ENCODE assay signal across 10 cellular contexts in genomic region chr7:55567495-55568070, GRCh38. TPM values are rescaled to one million over a fixed set of nuclear protein-coding genes. Genes with fewer than 3 reads are reported as not detected.
DNase-seq lines count a peak whose midpoint lies in the region; ATAC-seq, FAIRE-seq and TF ChIP-seq lines count a peak whose summit lies in the region.
"Had no signal": no experiment of that assay in that cellular context is flagged by ENCODE, and none has a peak within 500 bp of the region (broad histone marks: within the 10 kb centered on the region; RNA-seq: fewer than 3 reads in every experiment).

No MANE protein-coding gene starts in this region.

- TF ChIP-seq POLR2A in H1 (IDR thresholded peaks at IDR 0.05; ENCODE audit: control extremely low read depth in 1 of 2, low read depth in 2 of 2, low read length in 2 of 2) (no peak), thyroid gland (IDR thresholded peaks at IDR 0.05) (no peak)

- H3K56ac ChIP-seq in H1 (replicated peaks; ENCODE audit: insufficient read length, low read depth, low read length): no peak overlapping the region

- FAIRE-seq in H1 (lab: Jason Lieb, UNC): no peak
- FAIRE-seq: K562 had no signal

- H2AK5ac ChIP-seq in H1 (ENCODE audit: low read depth, low read length): no peak overlapping the region

- ATAC-seq in GM19023 (IDR thresholded peaks at IDR 0.05; ENCODE audit: unreplicated experiment): no peak
- ATAC-seq: K562 had no signal

- H2BK20ac ChIP-seq in H1 (ENCODE audit: low read length): no peak overlapping the region

- no peak overlapping the region for H2BK120ac ChIP-seq in H1 (replicated peaks; ENCODE audit: low read depth, low read length)

- H3K79me1 ChIP-seq in H1 (ENCODE audit: low read depth, low read length): peaks cover 11% of the 10 kb centered on the region; the same call in 1 of the 2 replicates

- TF ChIP-seq CTCF in H1 (IDR thresholded peaks at IDR 0.05; ENCODE audit: control extremely low read depth in 1 of 3, insufficient read depth in 1 of 3, low read depth in 1 of 3, low read length in 3 of 3) (no peak), thyroid gland (IDR thresholded peaks at IDR 0.05) (no peak)

- peaks cover 0 to 8% of the 10 kb centered on the region in 2 experiments for H4K20me1 ChIP-seq in H1 (replicated peaks in 1 of 2; ENCODE audit: control insufficient read depth in 1 of 2, insufficient read depth in 2 of 2, low read length in 2 of 2)

- no peak overlapping the region for H3K23ac ChIP-seq in H1 (ENCODE audit: insufficient read length)

- no peaks in the 10 kb centered on the region for H3K9me3 Mint-ChIP-seq in activated naive CD4-positive, alpha-beta T cell treated with anti-CD3 and anti-CD28 coated beads for 36 hours
- H3K9me3 Mint-ChIP-seq: endodermal cell had no signal

- no peak overlapping the region for H4K91ac ChIP-seq in H1 (replicated peaks; ENCODE audit: insufficient read length, low read length)

- peaks cover 11 to 88% of the 10 kb centered on the region in 2 experiments for H3K79me2 ChIP-seq in H1 (ENCODE audit: control insufficient read depth in 1 of 2, insufficient read depth in 2 of 2, low read length in 2 of 2)

- peaks cover 18% of the 10 kb centered on the region for H3K36me3 Mint-ChIP-seq in activated naive CD4-positive, alpha-beta T cell treated with anti-CD3 and anti-CD28 coated beads for 36 hours (ENCODE audit: low read depth)

- H3K27me3 Mint-ChIP-seq in activated naive CD4-positive, alpha-beta T cell treated with anti-CD3 and anti-CD28 coated beads for 36 hours (ENCODE audit: low read depth): no peaks in the 10 kb centered on the region

- peaks cover 69% of the 10 kb centered on the region for H3K4me1 Mint-ChIP-seq in activated naive CD4-positive, alpha-beta T cell treated with anti-CD3 and anti-CD28 coated beads for 36 hours (ENCODE audit: low read depth)

- H3K36me3 ChIP-seq in H1 (ENCODE audit: control insufficient read depth in 2 of 4, insufficient read depth in 4 of 4, low read length in 3 of 4) (no peaks in the 10 kb centered on the region), thyroid gland (no peaks in the 10 kb centered on the region)

- H2AFZ ChIP-seq in H1 (ENCODE audit: low read length): no peak overlapping the region

- no peak overlapping the region for H2BK5ac ChIP-seq in H1 (ENCODE audit: low read depth, low read length)

- peak; percentile 32 for DNase-seq in activated naive CD4-positive, alpha-beta T cell treated with anti-CD3 and anti-CD28 coated beads for 36 hours
- DNase-seq in activated naive CD4-positive, alpha-beta T cell treated with anti-CD3 and anti-CD28 coated beads, Interleukin-2, amount 50 U/mL, for 16 hours: no peak
- DNase-seq in NCI-H2196 (lab: John Stamatoyannopoulos, UW; ENCODE audit: unreplicated experiment) (peak; percentile 20), H1 (ENCODE audit: low read depth in 1 of 2, low spot score in 2 of 2) (no peak), thyroid gland (peak; percentile 83 to 86), HT-29 (ENCODE audit: low spot score) (no peak), DMS53 treated with DMSO at 0.1 percent for 48 hours (lab: John Stamatoyannopoulos, UW; ENCODE audit: unreplicated experiment) (no peak)
- DNase-seq: endodermal cell had no signal

- TF ChIP-seq RAD21 in H1 (IDR thresholded peaks at IDR 0.05 in 1 of 2, conservative IDR thresholded peaks at IDR 0.05 in 1 of 2; ENCODE audit: low read depth in 2 of 2, low read length in 2 of 2): no peak

- no peak overlapping the region for H3K14ac ChIP-seq in H1 (ENCODE audit: insufficient read length)

- H3K4me3 Mint-ChIP-seq in activated naive CD4-positive, alpha-beta T cell treated with anti-CD3 and anti-CD28 coated beads for 36 hours: no peak overlapping the region
- H3K4me3 Mint-ChIP-seq: endodermal cell had no signal

- no peak overlapping the region; a peak in 2 of 4 replicates for H3K4me2 ChIP-seq in H1 (ENCODE audit: insufficient read depth in 1 of 2, low read depth in 2 of 2, low read length in 2 of 2)

- H3K9me3 ChIP-seq in H1 (ENCODE audit: insufficient read depth in 2 of 2, low read depth in 1 of 2, low read length in 1 of 2): no peaks in the 10 kb centered on the region; a peak in 1 of 4 replicates
- H3K9me3 ChIP-seq in thyroid gland: no peaks in the 10 kb centered on the region

- no peak overlapping the region for H3K4ac ChIP-seq in H1 (replicated peaks; ENCODE audit: insufficient read length, low read depth, low read length)

- whole genome bisulfite sequencing in H1 (ENCODE audit: extremely low coverage in 1 of 2, insufficient coverage in 1 of 2, insufficient read length in 1 of 2, insufficient replicate concordance in 2 of 2, low coverage in 1 of 2, low lambda C conversion rate in 2 of 2, missing lambda C conversion rate in 1 of 2), 2 experiments: 53% methylated on average over 4 of the region's 4 CpGs; no CpG with 5 or more reads in 1 of the 2 experiments
- 32 to 45% methylated on average over 4 of the region's 4 CpGs for WGBS in thyroid gland, 2 donors

- POLR2A ChIA-PET in H1 (lab: Charles Lee; ENCODE audit: partially characterized antibody): interaction anchor here (0.8 to 1.3 kb wide), 2 partner anchors 26 to 50 kb away, joined by 3 read pairs; no protein-coding TSS in a partner anchor

- TF ChIP-seq EP300 in H1 (IDR thresholded peaks at IDR 0.05; ENCODE audit: borderline replicate concordance in 1 of 2, low read depth in 2 of 2, low read length in 2 of 2): no peak

- no peak overlapping the region for H2BK15ac ChIP-seq in H1 (ENCODE audit: low read length)

- no peak overlapping the region for H4K5ac ChIP-seq in H1 (ENCODE audit: insufficient read length, low read depth, low read length)

- peak overlapping the region; percentile 4; the same call in 1 of the 2 replicates for H3K18ac ChIP-seq in H1 (ENCODE audit: extremely low read depth, low read length)

- peak overlapping the region; percentile 28 for H3K27ac Mint-ChIP-seq in activated naive CD4-positive, alpha-beta T cell treated with anti-CD3 and anti-CD28 coated beads for 36 hours
- H3K27ac Mint-ChIP-seq: endodermal cell had no signal

- H3K23me2 ChIP-seq in H1 (ENCODE audit: low read depth, low read length): peaks cover under 1% of the 10 kb centered on the region; the same call in 1 of the 2 replicates

- H2BK12ac ChIP-seq in H1 (ENCODE audit: low read depth, low read length): no peak overlapping the region

- H3K27me3 ChIP-seq in H1 (replicated peaks in 1 of 4; ENCODE audit: control insufficient read depth in 3 of 4, extremely low read depth in 1 of 4, insufficient read depth in 3 of 4, low read length in 3 of 4) (no peaks in the 10 kb centered on the region), thyroid gland (no peaks in the 10 kb centered on the region)

- H3K4me3 ChIP-seq in H1 (ENCODE audit: extremely low read depth in 1 of 4, insufficient read depth in 2 of 4, low read depth in 3 of 4, low read length in 4 of 4) (no peak overlapping the region), thyroid gland (replicated peaks in 1 of 3) (no peak overlapping the region)
- H3K4me3 ChIP-seq: K562 had no signal

- intact Hi-C loops in activated naive CD4-positive, alpha-beta T cell treated with anti-CD3 and anti-CD28 coated beads for 36 hours (cut with micrococcal nuclease): no loop called here
- intact Hi-C loops in thyroid gland (cut with DNase I): no loop called here

- no peak overlapping the region for H3K27ac ChIP-seq in H1 (ENCODE audit: low read depth, low read length)
- H3K27ac ChIP-seq in thyroid gland: peak overlapping the region in 1 of 3 donors; percentile 19

- H3K9ac ChIP-seq in H1 (replicated peaks in 1 of 4; ENCODE audit: extremely low read depth in 1 of 4, low read depth in 3 of 4, low read length in 3 of 4): no peak overlapping the region

- H4K8ac ChIP-seq in H1 (ENCODE audit: extremely low read depth, insufficient read depth, low read length): no peak overlapping the region

- H3K4me1 ChIP-seq in H1 (replicated peaks in 1 of 4; ENCODE audit: control insufficient read depth in 3 of 4, insufficient read depth in 4 of 4, low read length in 3 of 4) (peaks cover 2 to 24% (median 23%) of the 10 kb centered on the region in 4 experiments; a peak in 5 of 7 replicates), thyroid gland (peaks cover 7 to 12% of the 10 kb centered on the region in 2 donors)

- CTCF ChIA-PET in activated naive CD4-positive, alpha-beta T cell treated with anti-CD3 and anti-CD28 coated beads for 36 hours (lab: Charles Lee): interaction anchor here (1.4 to 1.9 kb wide), 3 partner anchors 9 to 61 kb away, joined by 3 to 9 read pairs (median 7); no protein-coding TSS in a partner anchor
- CTCF ChIA-PET in H1 (lab: Charles Lee; ENCODE audit: partially characterized antibody): interaction anchor here (0.8 to 1.0 kb wide), 2 partner anchors 20 to 84 kb away, joined by 3 to 4 read pairs; no protein-coding TSS in a partner anchor

TF ChIP-seq in H1, 55 proteins besides CTCF, POLR2A, EP300 and RAD21 (continues in another document):
- TF ChIP-seq TEAD4 (IDR thresholded peaks at IDR 0.05; ENCODE audit: low read depth, low read length) (no peak), TAF7 (optimal IDR thresholded peaks at IDR 0.05; ENCODE audit: borderline replicate concordance, low read depth, low read length) (no peak), ZNF274 (IDR thresholded peaks at IDR 0.05; ENCODE audit: borderline replicate concordance, extremely low read depth, low read length) (no peak), MAX (IDR thresholded peaks at IDR 0.05) (no peak), SIN3A (conservative IDR thresholded peaks at IDR 0.05 in 1 of 2, IDR thresholded peaks at IDR 0.05 in 1 of 2; ENCODE audit: low read depth in 1 of 2, low read length in 2 of 2) (no peak), NRF1 (IDR thresholded peaks at IDR 0.05; ENCODE audit: low read depth, low read length) (no peak), HDAC2 (IDR thresholded peaks at IDR 0.05; ENCODE audit: borderline replicate concordance in 1 of 2, low read depth in 2 of 2, low read length in 2 of 2) (0 out of 4 replicates have a peak, but pooled peaks of 1 of the 2 experiments have one; percentile 52), JUN (IDR thresholded peaks at IDR 0.05; ENCODE audit: low read depth, low read length) (no peak)

RNA-seq across cellular contexts. Expression of gene VOPP1, which starts 4.7 kb away (rescaled TPM):
- total RNA-seq in activated naive CD4-positive, alpha-beta T cell treated with anti-CD3 and anti-CD28 coated beads for 36 hours: 100 to 1,000 TPM; 100 to 102 TPM
- total RNA-seq in H1 (2021; fragmentation: NEBNext Ultra II Directional; extraction: Animal tissue kit (Norgen Biotek cat#: 25700)): 82.7 and 83.0 TPM in 2 replicates
- 44.7 and 58.8 TPM in 2 replicates for polyA plus RNA-seq in H1 (2011; rRNA removed)
- polyA plus RNA-seq in H1 (2011; cell fraction: cytosol; rRNA removed): 44.9 TPM
- 53.3 TPM for polyA plus RNA-seq in H1 (2011; cell fraction: nucleus; rRNA removed)
- 59.8 to 62.7 TPM (median 62.1 TPM) in 4 replicates for polyA plus RNA-seq in H1 (2012, experiment 1 of 2)
- polyA plus RNA-seq in H1 (2012, experiment 2 of 2): 74.8 TPM
- polyA plus RNA-seq in H1 (2013, experiment 1 of 2): 47.6 TPM
- polyA plus RNA-seq in H1 (2013, experiment 2 of 2): 51.6 TPM
- 76.2 and 81.0 TPM in 2 replicates for polyA minus RNA-seq in H1 (2011; rRNA and poly(A)+ RNA removed)
- 51.9 TPM for polyA minus RNA-seq in H1 (2011; cell fraction: cytosol; rRNA and poly(A)+ RNA removed)
- 53.8 TPM for polyA minus RNA-seq in H1 (2011; cell fraction: nucleus; rRNA and poly(A)+ RNA removed)
- 10 to 100 TPM; 42.6 to 58.0 (median 46.2) TPM for total RNA-seq in thyroid gland
- 126 and 133 TPM in 2 replicates for total RNA-seq in HT-29 (2014; rRNA removed; shearing (Covaris generic))

Comparison
In these comparisons a context has a peak if more than half of its experiments do, and no peak if none do; other contexts are left out.
1. DNase-seq: peak in activated naive CD4-positive, alpha-beta T cell treated with anti-CD3 and anti-CD28 coated beads for 36 hours (single experiment), NCI-H2196 (single experiment) and thyroid gland (2 of 2); none in activated naive CD4-positive, alpha-beta T cell treated with anti-CD3 and anti-CD28 coated beads, Interleukin-2, amount 50 U/mL, for 16 hours (single experiment), H1 (0 of 2), HT-29 (single experiment) and DMS53 treated with DMSO at 0.1 percent for 48 hours (single experiment).